19 cellular contexts compared by ENCODE assay signal in genomic region chr19:9858766-9859165, GRCh38. TPM values are rescaled to one million over a fixed set of nuclear protein-coding genes. Genes with fewer than 3 reads are reported as not detected.
DNase-seq lines count a peak whose midpoint lies in the region; ATAC-seq, FAIRE-seq and TF ChIP-seq lines count a peak whose summit lies in the region.
"Had no signal": no experiment of that assay in that cellular context is flagged by ENCODE, and none has a peak within 500 bp of the region (broad histone marks: within the 10 kb centered on the region; RNA-seq: fewer than 3 reads in every experiment).

No MANE protein-coding gene starts in this region.

- ATAC-seq in activated naive CD8-positive, alpha-beta T cell treated with anti-CD3 and anti-CD28 coated beads, Interleukin-2, amount 50 U/mL, for 24 hours, result no peak
- ATAC-seq in K562, result no peak
- ATAC-seq: gastroesophageal sphincter, sciatic nerve had no signal

- no TSS peak for BruUV-seq in K562 (replicated peaks; lab: Mats Ljungman, UMichigan)

- CTCF ChIA-PET in K562 (lab: Yijun Ruan, JAX; ENCODE audit: low intra/inter-chr PET ratio), result no interaction called here

- no peak overlapping the region for H3K9ac ChIP-seq in K562 (ENCODE audit: insufficient read depth in 1 of 2, low read depth in 2 of 2, low read length in 2 of 2)
- H3K9ac ChIP-seq: parathyroid adenoma had no signal

- TF ChIP-seq CTCF in K562 (IDR thresholded peaks at IDR 0.05 in 2 of 3, conservative IDR thresholded peaks at IDR 0.05 in 1 of 3; ENCODE audit: insufficient read depth in 2 of 3, low read depth in 1 of 3, low read length in 3 of 3), result no peak

- in situ Hi-C loops in K562 (cut with MboI), result no loop called here

- TF ChIP-seq RAD21 in K562 (CRISPR knock-in tag; conservative IDR thresholded peaks at IDR 0.05 in 1 of 2, IDR thresholded peaks at IDR 0.05 in 1 of 2), result no peak

- no peak overlapping the region for H3K27ac Mint-ChIP-seq in activated naive CD8-positive, alpha-beta T cell
- no peak overlapping the region for H3K27ac Mint-ChIP-seq in activated naive CD8-positive, alpha-beta T cell treated with anti-CD3 and anti-CD28 coated beads, Interleukin-2, amount 50 U/mL, for 24 hours

- no peak for TF ChIP-seq EP300 in K562 (IDR thresholded peaks at IDR 0.05; ENCODE audit: low read length)

- no peaks in the 10 kb centered on the region for H3K9me3 Mint-ChIP-seq in activated naive CD8-positive, alpha-beta T cell (ENCODE audit: low read depth)
- no peaks in the 10 kb centered on the region for H3K9me3 Mint-ChIP-seq in activated naive CD8-positive, alpha-beta T cell treated with anti-CD3 and anti-CD28 coated beads, Interleukin-2, amount 50 U/mL, for 24 hours

- no peak for TF ChIP-seq POLR2A in K562 (conservative IDR thresholded peaks at IDR 0.05)

- no peaks in the 10 kb centered on the region for H3K27me3 Mint-ChIP-seq in activated naive CD8-positive, alpha-beta T cell
- H3K27me3 Mint-ChIP-seq in activated naive CD8-positive, alpha-beta T cell treated with anti-CD3 and anti-CD28 coated beads, Interleukin-2, amount 50 U/mL, for 24 hours, result no peaks in the 10 kb centered on the region

- no peak overlapping the region for H3K4me3 ChIP-seq in K562
- no peak overlapping the region for H3K4me3 ChIP-seq in thymus (ENCODE audit: low read length)
- H3K4me3 ChIP-seq: ascending aorta, gastroesophageal sphincter, lung, tibial artery had no signal

- no peaks in the 10 kb centered on the region for H3K79me2 ChIP-seq in K562 (ENCODE audit: control insufficient read depth, insufficient read depth, low read length)
- H3K79me2 ChIP-seq: parathyroid adenoma had no signal

- peaks cover 83% of the 10 kb centered on the region for H3K4me1 Mint-ChIP-seq in activated naive CD8-positive, alpha-beta T cell (ENCODE audit: low read depth)
- H3K4me1 Mint-ChIP-seq in activated naive CD8-positive, alpha-beta T cell treated with anti-CD3 and anti-CD28 coated beads, Interleukin-2, amount 50 U/mL, for 24 hours, result peaks cover 61% of the 10 kb centered on the region

- H3K36me3 Mint-ChIP-seq in activated naive CD8-positive, alpha-beta T cell, result peaks cover 2% of the 10 kb centered on the region
- no peaks in the 10 kb centered on the region for H3K36me3 Mint-ChIP-seq in activated naive CD8-positive, alpha-beta T cell treated with anti-CD3 and anti-CD28 coated beads, Interleukin-2, amount 50 U/mL, for 24 hours (ENCODE audit: low read depth)

- H3K9me1 ChIP-seq in K562 (ENCODE audit: control insufficient read depth, insufficient read depth, low read length), result no peaks in the 10 kb centered on the region

- peak overlapping the region; percentile 87 for H3K4me3 Mint-ChIP-seq in activated naive CD8-positive, alpha-beta T cell
- no peak overlapping the region for H3K4me3 Mint-ChIP-seq in activated naive CD8-positive, alpha-beta T cell treated with anti-CD3 and anti-CD28 coated beads, Interleukin-2, amount 50 U/mL, for 24 hours

- H3K4me1 ChIP-seq in K562 (replicated peaks in 1 of 2; ENCODE audit: control insufficient read depth in 2 of 2, insufficient read depth in 2 of 2, low read length in 2 of 2) (peaks cover 12 to 22% of the 10 kb centered on the region in 2 experiments; a peak in 4 of 5 replicates), thymus (ENCODE audit: control insufficient read depth, insufficient read depth, low read length) (peaks cover 49% of the 10 kb centered on the region)
- H3K4me1 ChIP-seq: ascending aorta, gastroesophageal sphincter, parathyroid adenoma, tibial artery had no signal

- H3K27ac ChIP-seq in KOPT-K1 (ENCODE audit: low read depth, low read length, poor library complexity, severe bottlenecking), result peak overlapping the region; percentile 62
- H3K27ac ChIP-seq in K562 (ENCODE audit: extremely low read depth, low read depth, low read length), result no peak overlapping the region
- H3K27ac ChIP-seq in thymus (ENCODE audit: low read depth), result peak overlapping the region; percentile 97
- H3K27ac ChIP-seq: ascending aorta, gastroesophageal sphincter, parathyroid adenoma, tibial artery had no signal

- H3K36me3 ChIP-seq in KOPT-K1 (ENCODE audit: insufficient read depth, low read length) (no peaks in the 10 kb centered on the region), K562 (ENCODE audit: control insufficient read depth, insufficient read depth, low read length) (no peaks in the 10 kb centered on the region), thymus (ENCODE audit: control insufficient read depth, insufficient read depth) (peaks cover 12% of the 10 kb centered on the region)
- H3K36me3 ChIP-seq: ascending aorta had no signal

- H3K9me3 ChIP-seq in KOPT-K1 (ENCODE audit: insufficient read depth, low read length, poor library complexity, severe bottlenecking), result no peaks in the 10 kb centered on the region
- H3K9me3 ChIP-seq in K562 (replicated peaks; ENCODE audit: control insufficient read depth, insufficient read depth, low read depth, low read length), result no peaks in the 10 kb centered on the region
- H3K9me3 ChIP-seq in thymus (ENCODE audit: control insufficient read depth), result no peaks in the 10 kb centered on the region
- H3K9me3 ChIP-seq: ascending aorta, gastroesophageal sphincter, tibial artery had no signal

- intact Hi-C loops in K562 (cut with micrococcal nuclease), result no loop called here

- no peak for FAIRE-seq in K562 (lab: Jason Lieb, UNC)
- FAIRE-seq: H1 had no signal

- peaks cover 8% of the 10 kb centered on the region; the same call in 1 of the 2 replicates for H4K20me1 ChIP-seq in K562 (replicated peaks; ENCODE audit: control insufficient read depth, insufficient read depth, low read length)

- H3K4me2 ChIP-seq in K562 (ENCODE audit: insufficient read depth, low read length), result no peak overlapping the region

- DNase-seq in activated naive CD8-positive, alpha-beta T cell treated with anti-CD3 and anti-CD28 coated beads, Interleukin-2, amount 50 U/mL, for 24 hours, result no peak
- DNase-seq in K562 (ENCODE audit: extremely low read depth in 1 of 4, low spot score in 3 of 4) (no peak), HuH-7.5 (ENCODE audit: low spot score) (no peak), NCI-H187 treated with DMSO at 0.1 percent for 48 hours (lab: John Stamatoyannopoulos, UW) (no peak)
- DNase-seq: activated CD4-positive, alpha-beta T cell treated with anti-CD3 and anti-CD28 coated beads, Interleukin-2, amount 50 U/mL, for 48 hours; cerebellar nuclear complex; DMS79; NCI-H1694 treated with DMSO at 0.1 percent for 48 hours; NCI-H748 treated with DMSO at 0.1 percent for 48 hours; tibial artery had no signal

- H3K27me3 ChIP-seq in K562 (ENCODE audit: control insufficient read depth in 2 of 2, insufficient read depth in 2 of 2, low read length in 2 of 2), result peaks cover 5 to 23% of the 10 kb centered on the region in 2 experiments; a peak in 4 of 5 replicates
- no peaks in the 10 kb centered on the region for H3K27me3 ChIP-seq in thymus (ENCODE audit: control insufficient read depth, insufficient read depth)
- H3K27me3 ChIP-seq: ascending aorta, gastroesophageal sphincter, tibial artery had no signal

- no peak overlapping the region for H2AFZ ChIP-seq in K562 (ENCODE audit: low read depth, low read length)
- H2AFZ ChIP-seq: parathyroid adenoma had no signal

- POLR2A ChIA-PET in K562 (lab: Yijun Ruan, JAX), result interaction anchor here (1.0 to 1.4 kb wide), 2 partner anchors 9 to 19 kb away, joined by 3 to 5 read pairs; no protein-coding TSS in a partner anchor

RNA-seq across cellular contexts. Expression of gene PIN1, which starts 23.6 kb away (rescaled TPM):
- total RNA-seq in K562 (2011; cell fraction: chromatin; rRNA removed; ENCODE audit: low replicate concordance), result 28.9 and 74.2 TPM in 2 replicates
- 53.7 and 55.2 TPM in 2 replicates for total RNA-seq in K562 (2011; cell fraction: nucleolus; rRNA removed)
- total RNA-seq in K562 (2011; cell fraction: nucleoplasm; rRNA removed), result 39.3 and 42.7 TPM in 2 replicates
- total RNA-seq in K562 (2014; rRNA removed), result 178 and 240 TPM in 2 replicates
- 16.7 and 24.2 TPM in 2 replicates for total RNA-seq in K562 (2014; rRNA removed; fragmentation: Illumina TruSeq; extraction: Trizol)
- total RNA-seq in K562 (2015; rRNA removed; fragmentation: Illumina TruSeq; extraction: Trizol), result 55.8 and 60.9 TPM in 2 replicates
- total RNA-seq in K562 (2021), result 97.6 and 104 TPM in 2 replicates
- polyA plus RNA-seq in K562 (2011; rRNA removed), result 42.5 and 48.1 TPM in 2 replicates
- 72.1 and 158 TPM in 2 replicates for polyA plus RNA-seq in K562 (2011; cell fraction: cytosol; rRNA removed)
- polyA plus RNA-seq in K562 (2011; cell fraction: nucleus; rRNA removed), result 44.6 and 79.3 TPM in 2 replicates
- polyA plus RNA-seq in K562 (2012), result 74.0 and 77.2 TPM in 2 replicates
- 19.6 and 58.2 TPM in 2 replicates for polyA plus RNA-seq in K562 (2014; fragmentation: Illumina TruSeq; extraction: Trizol)
- 1 to 10 TPM; 1.6 to 4.1 TPM for polyA plus RNA-seq in K562 (2014; fragmentation: Nextera tagmentation; extraction: Ambion mirVana)
- 131 and 180 TPM in 2 replicates for polyA plus RNA-seq in K562 (2014; rRNA removed)
- 6.7 and 10.2 TPM in 2 replicates for polyA minus RNA-seq in K562 (2011; rRNA and poly(A)+ RNA removed)
- 21.9 and 23.9 TPM in 2 replicates for polyA minus RNA-seq in K562 (2011; cell fraction: cytosol; rRNA and poly(A)+ RNA removed)
- polyA minus RNA-seq in K562 (2011; cell fraction: nucleus; rRNA and poly(A)+ RNA removed), result 14.3 and 14.9 TPM in 2 replicates
- 87.5 TPM for polyA plus RNA-seq in thymus

RNA-seq across cellular contexts. Expression of gene UBL5, which starts 31.0 kb away (rescaled TPM):
- total RNA-seq in K562 (2011; cell fraction: chromatin; rRNA removed; ENCODE audit: low replicate concordance), result 39.7 and 67.9 TPM in 2 replicates
- total RNA-seq in K562 (2011; cell fraction: nucleolus; rRNA removed), result 97.9 and 112 TPM in 2 replicates
- total RNA-seq in K562 (2011; cell fraction: nucleoplasm; rRNA removed), result 87.5 and 111 TPM in 2 replicates
- 424 and 564 TPM in 2 replicates for total RNA-seq in K562 (2014; rRNA removed)
- 465 and 492 TPM in 2 replicates for total RNA-seq in K562 (2014; rRNA removed; fragmentation: Illumina TruSeq; extraction: Trizol)
- total RNA-seq in K562 (2015; rRNA removed; fragmentation: Illumina TruSeq; extraction: Trizol), result 383 and 410 TPM in 2 replicates
- 489 and 520 TPM in 2 replicates for total RNA-seq in K562 (2021)
- polyA plus RNA-seq in K562 (2011; rRNA removed), result 833 and 989 TPM in 2 replicates
- 727 and 1,456 TPM in 2 replicates for polyA plus RNA-seq in K562 (2011; cell fraction: cytosol; rRNA removed)
- polyA plus RNA-seq in K562 (2011; cell fraction: nucleus; rRNA removed), result 352 and 598 TPM in 2 replicates
- polyA plus RNA-seq in K562 (2012), result 383 and 1,143 TPM in 2 replicates
- 602 and 613 TPM in 2 replicates for polyA plus RNA-seq in K562 (2014; fragmentation: Illumina TruSeq; extraction: Trizol)
- polyA plus RNA-seq in K562 (2014; fragmentation: Nextera tagmentation; extraction: Ambion mirVana), result 1,000 to 10,000 TPM in 1 of 2 experiments, 100 to 1,000 TPM in 1; 995 to 1,140 TPM
- 1,210 and 1,266 TPM in 2 replicates for polyA plus RNA-seq in K562 (2014; rRNA removed)
- polyA minus RNA-seq in K562 (2011; rRNA and poly(A)+ RNA removed), result 303 and 304 TPM in 2 replicates
- 86.1 and 91.4 TPM in 2 replicates for polyA minus RNA-seq in K562 (2011; cell fraction: cytosol; rRNA and poly(A)+ RNA removed)
- polyA minus RNA-seq in K562 (2011; cell fraction: nucleus; rRNA and poly(A)+ RNA removed), result 33.3 and 49.1 TPM in 2 replicates
- 749 TPM for polyA plus RNA-seq in thymus

RNA-seq across cellular contexts. Expression of gene FBXL12, which starts 39.9 kb away (rescaled TPM):
- total RNA-seq in K562 (2011; cell fraction: chromatin; rRNA removed; ENCODE audit: low replicate concordance), result 51.6 and 99.0 TPM in 2 replicates
- 82.6 and 111 TPM in 2 replicates for total RNA-seq in K562 (2011; cell fraction: nucleolus; rRNA removed)
- total RNA-seq in K562 (2011; cell fraction: nucleoplasm; rRNA removed), result 71.9 and 76.0 TPM in 2 replicates
- 28.4 and 36.6 TPM in 2 replicates for total RNA-seq in K562 (2014; rRNA removed)
- total RNA-seq in K562 (2014; rRNA removed; fragmentation: Illumina TruSeq; extraction: Trizol), result 11.8 and 12.8 TPM in 2 replicates
- total RNA-seq in K562 (2015; rRNA removed; fragmentation: Illumina TruSeq; extraction: Trizol), result 20.0 and 20.1 TPM in 2 replicates
- total RNA-seq in K562 (2021), result 37.1 and 37.7 TPM in 2 replicates
- polyA plus RNA-seq in K562 (2011; rRNA removed), result 27.1 and 34.2 TPM in 2 replicates
- polyA plus RNA-seq in K562 (2011; cell fraction: cytosol; rRNA removed), result 35.0 and 92.1 TPM in 2 replicates
- 50.1 and 90.2 TPM in 2 replicates for polyA plus RNA-seq in K562 (2011; cell fraction: nucleus; rRNA removed)
- 28.2 and 35.5 TPM in 2 replicates for polyA plus RNA-seq in K562 (2012)
- 26.5 and 37.4 TPM in 2 replicates for polyA plus RNA-seq in K562 (2014; fragmentation: Illumina TruSeq; extraction: Trizol)
- 1 to 10 TPM; 2.7 to 3.9 TPM for polyA plus RNA-seq in K562 (2014; fragmentation: Nextera tagmentation; extraction: Ambion mirVana)
- 39.8 and 40.5 TPM in 2 replicates for polyA plus RNA-seq in K562 (2014; rRNA removed)
- 9.5 and 11.8 TPM in 2 replicates for polyA minus RNA-seq in K562 (2011; rRNA and poly(A)+ RNA removed)
- 18.6 and 19.3 TPM in 2 replicates for polyA minus RNA-seq in K562 (2011; cell fraction: cytosol; rRNA and poly(A)+ RNA removed)
- 32.0 and 33.4 TPM in 2 replicates for polyA minus RNA-seq in K562 (2011; cell fraction: nucleus; rRNA and poly(A)+ RNA removed)
- 40.1 TPM for polyA plus RNA-seq in thymus
